ENCODE assay signal across 26 cellular contexts in the genomic region with DNA sequence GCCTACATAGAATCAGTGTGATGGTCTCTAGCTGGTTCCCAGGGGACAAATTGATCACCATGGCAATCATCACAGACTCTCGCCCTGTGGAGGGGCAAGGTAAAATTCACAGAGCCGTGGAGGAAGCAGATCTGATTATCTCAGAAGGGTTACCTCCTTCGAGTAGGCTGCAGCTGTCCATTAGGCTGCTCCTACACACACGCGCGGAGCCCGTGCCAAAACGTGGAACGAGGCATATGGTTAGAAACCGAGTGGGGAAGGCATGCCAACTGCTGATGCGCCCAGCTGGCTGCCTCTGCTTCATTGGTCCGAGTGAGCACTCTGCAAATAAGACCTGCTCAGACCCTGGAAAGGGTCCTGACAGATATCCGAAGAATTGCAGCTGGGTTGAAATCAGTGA. TPM values are rescaled to one million over a fixed set of nuclear protein-coding genes. Genes with fewer than 3 reads are reported as not detected.
A peak's percentile ranks its signal among the peaks of the same experiment; 100 is the strongest.
DNase-seq lines count a peak whose midpoint lies in the region; ATAC-seq lines count a peak whose summit lies in the region.
"Had no signal": no experiment of that assay in that cellular context is flagged by ENCODE, and none has a peak within 500 bp of the region (broad histone marks: within the 10 kb centered on the region; RNA-seq: fewer than 3 reads in every experiment).

No MANE protein-coding gene starts in this region.

- no peaks in the 10 kb centered on the region for H3K4me1 ChIP-seq in endocrine pancreas (ENCODE audit: control insufficient read depth, insufficient read depth, low read length)
- H3K4me1 ChIP-seq: adrenal gland, breast epithelium, psoas muscle had no signal

- H3K9me3 ChIP-seq in endocrine pancreas (ENCODE audit: control insufficient read depth, low read length) = no peaks in the 10 kb centered on the region
- H3K9me3 ChIP-seq: A549, adrenal gland, breast epithelium, psoas muscle had no signal

- intact Hi-C loops in Right ventricle myocardium superior (cut with DNase I) (no loop called here), cardiac septum (cut with DNase I) (no loop called here)

- H3K4me3 ChIP-seq in endocrine pancreas (ENCODE audit: control insufficient read depth, insufficient read depth, low read length) = no peak overlapping the region
- H3K4me3 ChIP-seq: A549, adrenal gland, breast epithelium, psoas muscle, skin epidermis had no signal

- no peaks in the 10 kb centered on the region for H3K36me3 ChIP-seq in endocrine pancreas (ENCODE audit: control insufficient read depth, insufficient read depth, low read length)
- H3K36me3 ChIP-seq: adrenal gland, breast epithelium had no signal

- peak overlapping the region; percentile 24 for H3K9ac ChIP-seq in endocrine pancreas (ENCODE audit: control insufficient read depth, insufficient read depth, low read length)

- no peak for ATAC-seq in Right ventricle myocardium superior (ENCODE audit: poor library complexity)
- ATAC-seq: A549; activated CD4-positive, CD25-positive, alpha-beta regulatory T cell treated with anti-CD3 and anti-CD28 coated beads, Interleukin-2, amount 50 U/mL, for 24 hours; left lobe of liver; psoas muscle; stimulated activated effector memory CD8-positive, alpha-beta T cell treated with anti-CD3 and anti-CD28 coated beads, Interleukin-12 subunit alpha, Interleukin-12 subunit beta, amount 100 ng/mL, for 72 hours had no signal

- no peaks in the 10 kb centered on the region for H3K27me3 ChIP-seq in endocrine pancreas (ENCODE audit: control insufficient read depth, insufficient read depth, low read length)
- H3K27me3 ChIP-seq: adrenal gland, breast epithelium had no signal

- DNase-seq in Right ventricle myocardium superior (peak; percentile 47), cardiac septum (ENCODE audit: low spot score) (no peak), NCI-H446 treated with DMSO at 0.1 percent for 48 hours (lab: John Stamatoyannopoulos, UW) (peak; percentile 63), retina (peak; percentile 55), HPDE6-E6E7 (ENCODE audit: extremely low spot score) (no peak), epidermal melanocyte (ENCODE audit: insufficient read length, low spot score) (no peak)
- no peak for DNase-seq in activated effector memory CD4-positive, alpha-beta T cell treated with Interleukin-2 at 50 U/mL for 16 hours
- DNase-seq: activated naive CD4-positive, alpha-beta T cell; activated T-cell treated with anti-CD3 and anti-CD28 coated beads, Interleukin-2, amount 50 U/mL, for 24 hours; adrenal gland; Calu3; cortex of kidney; HCEC 1CT; midbrain; NCI-H187; NCI-H526 treated with DMSO at 0.1 percent for 48 hours; psoas muscle; stimulated activated CD4-positive, alpha-beta T cell treated with anti-CD3 and anti-CD28 coated beads, Interleukin-2, amount 100 ng/mL, for 24 hours; T1000 had no signal

RNA-seq across cellular contexts. Expression of gene PTER, which starts 52.7 kb away (rescaled TPM):
- total RNA-seq in Right ventricle myocardium superior (22.3 TPM), cardiac septum (6.0 TPM)

Comparison
In these comparisons a context has a peak if more than half of its experiments do, and no peak if none do; other contexts are left out.
1. DNase-seq: peak in Right ventricle myocardium superior (single experiment), NCI-H446 treated with DMSO at 0.1 percent for 48 hours (single experiment) and retina (single experiment); none in cardiac septum (single experiment), HPDE6-E6E7 (single experiment), activated effector memory CD4-positive, alpha-beta T cell treated with Interleukin-2 at 50 U/mL for 16 hours (single experiment) and epidermal melanocyte (single experiment).